In genomic region chr12:76348079-76348901, GRCh38 we compare ENCODE assay signal across 1 cellular context.
TF ChIP-seq lines count a peak whose summit lies in the region.

BBS10 (minus strand) TSS chr12:76348415; CDS start chr12:76348358, 57 bp downstream.

TF ChIP-seq in HepG2, 621 proteins besides CTCF, POLR2A, EP300 and RAD21 (continued from another document and continues in another):
- TF ChIP-seq ZUFSP (CRISPR knock-in tag; IDR thresholded peaks at IDR 0.05; ENCODE audit: borderline replicate concordance): no peak
- TF ChIP-seq, protein P1, sequence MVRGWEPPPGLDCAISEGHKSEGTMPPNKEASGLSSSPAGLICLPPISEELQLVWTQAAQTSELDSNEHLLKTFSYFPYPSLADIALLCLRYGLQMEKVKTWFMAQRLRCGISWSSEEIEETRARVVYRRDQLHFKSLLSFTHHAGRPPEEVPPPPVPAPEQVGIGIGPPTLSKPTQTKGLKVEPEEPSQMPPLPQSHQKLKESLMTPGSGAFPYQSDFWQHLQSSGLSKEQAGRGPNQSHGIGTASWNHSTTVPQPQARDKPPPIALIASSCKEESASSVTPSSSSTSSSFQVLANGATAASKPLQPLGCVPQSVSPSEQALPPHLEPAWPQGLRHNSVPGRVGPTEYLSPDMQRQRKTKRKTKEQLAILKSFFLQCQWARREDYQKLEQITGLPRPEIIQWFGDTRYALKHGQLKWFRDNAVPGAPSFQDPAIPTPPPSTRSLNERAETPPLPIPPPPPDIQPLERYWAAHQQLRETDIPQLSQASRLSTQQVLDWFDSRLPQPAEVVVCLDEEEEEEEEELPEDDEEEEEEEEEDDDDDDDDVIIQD (CRISPR knock-in tag; IDR thresholded peaks at IDR 0.05; ENCODE audit: low read depth): no peak
- peak; percentile 80; the same call in 1 of the 2 replicates for TF ChIP-seq ZNF430 (CRISPR knock-in tag; IDR thresholded peaks at IDR 0.05)
- no peak for TF ChIP-seq PPARG (CRISPR knock-in tag; conservative IDR thresholded peaks at IDR 0.05)
- no peak; the same call in 1 of the 2 replicates for TF ChIP-seq AFF4 (CRISPR knock-in tag; IDR thresholded peaks at IDR 0.05)
- TF ChIP-seq, protein P2, sequence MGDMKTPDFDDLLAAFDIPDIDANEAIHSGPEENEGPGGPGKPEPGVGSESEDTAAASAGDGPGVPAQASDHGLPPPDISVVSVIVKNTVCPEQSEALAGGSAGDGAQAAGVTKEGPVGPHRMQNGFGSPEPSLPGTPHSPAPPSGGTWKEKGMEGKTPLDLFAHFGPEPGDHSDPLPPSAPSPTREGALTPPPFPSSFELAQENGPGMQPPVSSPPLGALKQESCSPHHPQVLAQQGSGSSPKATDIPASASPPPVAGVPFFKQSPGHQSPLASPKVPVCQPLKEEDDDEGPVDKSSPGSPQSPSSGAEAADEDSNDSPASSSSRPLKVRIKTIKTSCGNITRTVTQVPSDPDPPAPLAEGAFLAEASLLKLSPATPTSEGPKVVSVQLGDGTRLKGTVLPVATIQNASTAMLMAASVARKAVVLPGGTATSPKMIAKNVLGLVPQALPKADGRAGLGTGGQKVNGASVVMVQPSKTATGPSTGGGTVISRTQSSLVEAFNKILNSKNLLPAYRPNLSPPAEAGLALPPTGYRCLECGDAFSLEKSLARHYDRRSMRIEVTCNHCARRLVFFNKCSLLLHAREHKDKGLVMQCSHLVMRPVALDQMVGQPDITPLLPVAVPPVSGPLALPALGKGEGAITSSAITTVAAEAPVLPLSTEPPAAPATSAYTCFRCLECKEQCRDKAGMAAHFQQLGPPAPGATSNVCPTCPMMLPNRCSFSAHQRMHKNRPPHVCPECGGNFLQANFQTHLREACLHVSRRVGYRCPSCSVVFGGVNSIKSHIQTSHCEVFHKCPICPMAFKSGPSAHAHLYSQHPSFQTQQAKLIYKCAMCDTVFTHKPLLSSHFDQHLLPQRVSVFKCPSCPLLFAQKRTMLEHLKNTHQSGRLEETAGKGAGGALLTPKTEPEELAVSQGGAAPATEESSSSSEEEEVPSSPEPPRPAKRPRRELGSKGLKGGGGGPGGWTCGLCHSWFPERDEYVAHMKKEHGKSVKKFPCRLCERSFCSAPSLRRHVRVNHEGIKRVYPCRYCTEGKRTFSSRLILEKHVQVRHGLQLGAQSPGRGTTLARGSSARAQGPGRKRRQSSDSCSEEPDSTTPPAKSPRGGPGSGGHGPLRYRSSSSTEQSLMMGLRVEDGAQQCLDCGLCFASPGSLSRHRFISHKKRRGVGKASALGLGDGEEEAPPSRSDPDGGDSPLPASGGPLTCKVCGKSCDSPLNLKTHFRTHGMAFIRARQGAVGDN (CRISPR knock-in tag; IDR thresholded peaks at IDR 0.05): peak; percentile 94
- no peak for TF ChIP-seq SMYD3 (CRISPR knock-in tag; IDR thresholded peaks at IDR 0.05)
- no peak for TF ChIP-seq SP1 (IDR thresholded peaks at IDR 0.05)
- TF ChIP-seq SP1 (CRISPR knock-in tag; IDR thresholded peaks at IDR 0.05): no peak
- peak; percentile 37; the same call in 1 of the 2 replicates for TF ChIP-seq AKNA (CRISPR knock-in tag; IDR thresholded peaks at IDR 0.05; ENCODE audit: borderline replicate concordance)
- no peak for TF ChIP-seq ARID2 (CRISPR knock-in tag; IDR thresholded peaks at IDR 0.05; ENCODE audit: borderline replicate concordance)
- TF ChIP-seq ZNF816 (CRISPR knock-in tag; IDR thresholded peaks at IDR 0.05; ENCODE audit: borderline replicate concordance): no peak
- TF ChIP-seq ZNF839 (CRISPR knock-in tag; IDR thresholded peaks at IDR 0.05; ENCODE audit: borderline replicate concordance): no peak
- no peak for TF ChIP-seq SUZ12 (IDR thresholded peaks at IDR 0.05; ENCODE audit: low read depth, low read length)
- 0 out of 2 replicates have a peak, but pooled peaks have one; percentile 31 for TF ChIP-seq KDM4B (CRISPR knock-in tag; IDR thresholded peaks at IDR 0.05)
- TF ChIP-seq TCF7 (IDR thresholded peaks at IDR 0.05; ENCODE audit: low read depth): no peak
- no peak for TF ChIP-seq THYN1 (CRISPR knock-in tag; IDR thresholded peaks at IDR 0.05; ENCODE audit: borderline replicate concordance, low read depth)
- TF ChIP-seq, protein P3, sequence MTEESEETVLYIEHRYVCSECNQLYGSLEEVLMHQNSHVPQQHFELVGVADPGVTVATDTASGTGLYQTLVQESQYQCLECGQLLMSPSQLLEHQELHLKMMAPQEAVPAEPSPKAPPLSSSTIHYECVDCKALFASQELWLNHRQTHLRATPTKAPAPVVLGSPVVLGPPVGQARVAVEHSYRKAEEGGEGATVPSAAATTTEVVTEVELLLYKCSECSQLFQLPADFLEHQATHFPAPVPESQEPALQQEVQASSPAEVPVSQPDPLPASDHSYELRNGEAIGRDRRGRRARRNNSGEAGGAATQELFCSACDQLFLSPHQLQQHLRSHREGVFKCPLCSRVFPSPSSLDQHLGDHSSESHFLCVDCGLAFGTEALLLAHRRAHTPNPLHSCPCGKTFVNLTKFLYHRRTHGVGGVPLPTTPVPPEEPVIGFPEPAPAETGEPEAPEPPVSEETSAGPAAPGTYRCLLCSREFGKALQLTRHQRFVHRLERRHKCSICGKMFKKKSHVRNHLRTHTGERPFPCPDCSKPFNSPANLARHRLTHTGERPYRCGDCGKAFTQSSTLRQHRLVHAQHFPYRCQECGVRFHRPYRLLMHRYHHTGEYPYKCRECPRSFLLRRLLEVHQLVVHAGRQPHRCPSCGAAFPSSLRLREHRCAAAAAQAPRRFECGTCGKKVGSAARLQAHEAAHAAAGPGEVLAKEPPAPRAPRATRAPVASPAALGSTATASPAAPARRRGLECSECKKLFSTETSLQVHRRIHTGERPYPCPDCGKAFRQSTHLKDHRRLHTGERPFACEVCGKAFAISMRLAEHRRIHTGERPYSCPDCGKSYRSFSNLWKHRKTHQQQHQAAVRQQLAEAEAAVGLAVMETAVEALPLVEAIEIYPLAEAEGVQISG (CRISPR knock-in tag; IDR thresholded peaks at IDR 0.05): peak; percentile 93
- TF ChIP-seq ZBTB1 (CRISPR knock-in tag; IDR thresholded peaks at IDR 0.05; ENCODE audit: borderline replicate concordance): no peak
- no peak for TF ChIP-seq NBN (conservative IDR thresholded peaks at IDR 0.05)
- TF ChIP-seq TERF1 (CRISPR knock-in tag; IDR thresholded peaks at IDR 0.05): no peak; the same call in 1 of the 2 replicates
- TF ChIP-seq RCOR2 (CRISPR knock-in tag; IDR thresholded peaks at IDR 0.05): no peak
- TF ChIP-seq ZFY (CRISPR knock-in tag; IDR thresholded peaks at IDR 0.05): peak; percentile 84
- peak; percentile 68; the same call in 1 of the 2 replicates for TF ChIP-seq TAF1 (CRISPR knock-in tag; IDR thresholded peaks at IDR 0.05)
- peak; percentile 72; the same call in 1 of the 2 replicates for TF ChIP-seq AHR (CRISPR knock-in tag; IDR thresholded peaks at IDR 0.05)
- TF ChIP-seq ESRRA (CRISPR knock-in tag; IDR thresholded peaks at IDR 0.05; ENCODE audit: low read depth): 0 out of 2 replicates have a peak, but pooled peaks have one; percentile 47
- TF ChIP-seq ZBTB7A (CRISPR knock-in tag; IDR thresholded peaks at IDR 0.05): no peak; the same call in 1 of the 2 replicates
- TF ChIP-seq ZNF451 (CRISPR knock-in tag; IDR thresholded peaks at IDR 0.05): no peak
- TF ChIP-seq ZBTB21 (CRISPR knock-in tag; IDR thresholded peaks at IDR 0.05): no peak
- no peak for TF ChIP-seq ZBTB33 (CRISPR knock-in tag; IDR thresholded peaks at IDR 0.05)
- no peak for TF ChIP-seq JUN (CRISPR knock-in tag; IDR thresholded peaks at IDR 0.05)
- TF ChIP-seq FOXO1 (CRISPR knock-in tag; IDR thresholded peaks at IDR 0.05): peak; percentile 29; the same call in 1 of the 2 replicates
- TF ChIP-seq SMAD1 (CRISPR knock-in tag; IDR thresholded peaks at IDR 0.05; ENCODE audit: borderline replicate concordance, low read depth): 0 out of 2 replicates have a peak, but pooled peaks have one; percentile 58
- TF ChIP-seq ATRX (CRISPR knock-in tag; IDR thresholded peaks at IDR 0.05; ENCODE audit: borderline replicate concordance): no peak
- TF ChIP-seq ZNF260 (CRISPR knock-in tag; IDR thresholded peaks at IDR 0.05; ENCODE audit: borderline replicate concordance, low read depth): no peak
- TF ChIP-seq LCORL (IDR thresholded peaks at IDR 0.05): no peak; the same call in 1 of the 2 replicates
- peak; percentile 69; the same call in 1 of the 2 replicates for TF ChIP-seq LCORL (CRISPR knock-in tag; IDR thresholded peaks at IDR 0.05)
